In genomic region chr12:56224102-56224701, GRCh38 we compare ENCODE assay signal across 1 cellular context.
TF ChIP-seq lines count a peak whose summit lies in the region.

Gene NABP2 (plus strand): TSS chr12:56224342. CDS start chr12:56224857, 515 bp downstream.

TF ChIP-seq in GM12878, 131 proteins besides CTCF, POLR2A, EP300 and RAD21 (continued from another document):
- TF ChIP-seq ELK1 (IDR thresholded peaks at IDR 0.05; ENCODE audit: low read depth, low read length): peak; percentile 69; the same call in 1 of the 2 replicates
- TF ChIP-seq KLF5 (IDR thresholded peaks at IDR 0.05; ENCODE audit: partially characterized antibody): peak; percentile 73
- 0 out of 2 replicates have a peak, but pooled peaks have one; percentile 46 for TF ChIP-seq TAF1 (IDR thresholded peaks at IDR 0.05; ENCODE audit: borderline replicate concordance, low read depth, low read length)
- peak; percentile 36; the same call in 1 of the 2 replicates for TF ChIP-seq DPF2 (IDR thresholded peaks at IDR 0.05)
- TF ChIP-seq ATF3 (IDR thresholded peaks at IDR 0.05; ENCODE audit: borderline replicate concordance, extremely low read depth, low read depth, low read length): peak; percentile 49; the same call in 1 of the 2 replicates
- peak; percentile 29; the same call in 1 of the 2 replicates for TF ChIP-seq POLR2AphosphoS5 (IDR thresholded peaks at IDR 0.05; ENCODE audit: low read length)
- TF ChIP-seq GABPA (IDR thresholded peaks at IDR 0.05; ENCODE audit: low read depth): peak; percentile 85
- no peak for TF ChIP-seq PAX8 (IDR thresholded peaks at IDR 0.05)
- TF ChIP-seq, protein P1, sequence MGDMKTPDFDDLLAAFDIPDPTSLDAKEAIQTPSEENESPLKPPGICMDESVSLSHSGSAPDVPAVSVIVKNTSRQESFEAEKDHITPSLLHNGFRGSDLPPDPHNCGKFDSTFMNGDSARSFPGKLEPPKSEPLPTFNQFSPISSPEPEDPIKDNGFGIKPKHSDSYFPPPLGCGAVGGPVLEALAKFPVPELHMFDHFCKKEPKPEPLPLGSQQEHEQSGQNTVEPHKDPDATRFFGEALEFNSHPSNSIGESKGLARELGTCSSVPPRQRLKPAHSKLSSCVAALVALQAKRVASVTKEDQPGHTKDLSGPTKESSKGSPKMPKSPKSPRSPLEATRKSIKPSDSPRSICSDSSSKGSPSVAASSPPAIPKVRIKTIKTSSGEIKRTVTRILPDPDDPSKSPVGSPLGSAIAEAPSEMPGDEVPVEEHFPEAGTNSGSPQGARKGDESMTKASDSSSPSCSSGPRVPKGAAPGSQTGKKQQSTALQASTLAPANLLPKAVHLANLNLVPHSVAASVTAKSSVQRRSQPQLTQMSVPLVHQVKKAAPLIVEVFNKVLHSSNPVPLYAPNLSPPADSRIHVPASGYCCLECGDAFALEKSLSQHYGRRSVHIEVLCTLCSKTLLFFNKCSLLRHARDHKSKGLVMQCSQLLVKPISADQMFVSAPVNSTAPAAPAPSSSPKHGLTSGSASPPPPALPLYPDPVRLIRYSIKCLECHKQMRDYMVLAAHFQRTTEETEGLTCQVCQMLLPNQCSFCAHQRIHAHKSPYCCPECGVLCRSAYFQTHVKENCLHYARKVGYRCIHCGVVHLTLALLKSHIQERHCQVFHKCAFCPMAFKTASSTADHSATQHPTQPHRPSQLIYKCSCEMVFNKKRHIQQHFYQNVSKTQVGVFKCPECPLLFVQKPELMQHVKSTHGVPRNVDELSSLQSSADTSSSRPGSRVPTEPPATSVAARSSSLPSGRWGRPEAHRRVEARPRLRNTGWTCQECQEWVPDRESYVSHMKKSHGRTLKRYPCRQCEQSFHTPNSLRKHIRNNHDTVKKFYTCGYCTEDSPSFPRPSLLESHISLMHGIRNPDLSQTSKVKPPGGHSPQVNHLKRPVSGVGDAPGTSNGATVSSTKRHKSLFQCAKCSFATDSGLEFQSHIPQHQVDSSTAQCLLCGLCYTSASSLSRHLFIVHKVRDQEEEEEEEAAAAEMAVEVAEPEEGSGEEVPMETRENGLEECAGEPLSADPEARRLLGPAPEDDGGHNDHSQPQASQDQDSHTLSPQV (IDR thresholded peaks at IDR 0.05): peak; percentile 69
- TF ChIP-seq IKZF1 (conservative IDR thresholded peaks at IDR 0.05): peak; percentile 94
- TF ChIP-seq FOXM1 (IDR thresholded peaks at IDR 0.05; ENCODE audit: low read depth, low read length): peak; percentile 73; the same call in 1 of the 2 replicates
- peak; percentile 89 to 92 for TF ChIP-seq IKZF2 (IDR thresholded peaks at IDR 0.05)
- no peak for TF ChIP-seq KDM1A (IDR thresholded peaks at IDR 0.05; ENCODE audit: borderline replicate concordance)
- 0 out of 2 replicates have a peak, but pooled peaks have one; percentile 18 for TF ChIP-seq MEF2A (IDR thresholded peaks at IDR 0.05; ENCODE audit: insufficient read depth, low read depth, low read length)
- TF ChIP-seq RCOR1 (conservative IDR thresholded peaks at IDR 0.05; ENCODE audit: low read depth, low read length): no peak
- TF ChIP-seq E2F4 (IDR thresholded peaks at IDR 0.05; ENCODE audit: low read depth, low read length): peak; percentile 82
- TF ChIP-seq, protein P2, sequence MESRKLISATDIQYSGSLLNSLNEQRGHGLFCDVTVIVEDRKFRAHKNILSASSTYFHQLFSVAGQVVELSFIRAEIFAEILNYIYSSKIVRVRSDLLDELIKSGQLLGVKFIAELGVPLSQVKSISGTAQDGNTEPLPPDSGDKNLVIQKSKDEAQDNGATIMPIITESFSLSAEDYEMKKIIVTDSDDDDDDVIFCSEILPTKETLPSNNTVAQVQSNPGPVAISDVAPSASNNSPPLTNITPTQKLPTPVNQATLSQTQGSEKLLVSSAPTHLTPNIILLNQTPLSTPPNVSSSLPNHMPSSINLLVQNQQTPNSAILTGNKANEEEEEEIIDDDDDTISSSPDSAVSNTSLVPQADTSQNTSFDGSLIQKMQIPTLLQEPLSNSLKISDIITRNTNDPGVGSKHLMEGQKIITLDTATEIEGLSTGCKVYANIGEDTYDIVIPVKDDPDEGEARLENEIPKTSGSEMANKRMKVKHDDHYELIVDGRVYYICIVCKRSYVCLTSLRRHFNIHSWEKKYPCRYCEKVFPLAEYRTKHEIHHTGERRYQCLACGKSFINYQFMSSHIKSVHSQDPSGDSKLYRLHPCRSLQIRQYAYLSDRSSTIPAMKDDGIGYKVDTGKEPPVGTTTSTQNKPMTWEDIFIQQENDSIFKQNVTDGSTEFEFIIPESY (IDR thresholded peaks at IDR 0.05): peak; percentile 42; the same call in 1 of the 2 replicates
- TF ChIP-seq, protein P3, sequence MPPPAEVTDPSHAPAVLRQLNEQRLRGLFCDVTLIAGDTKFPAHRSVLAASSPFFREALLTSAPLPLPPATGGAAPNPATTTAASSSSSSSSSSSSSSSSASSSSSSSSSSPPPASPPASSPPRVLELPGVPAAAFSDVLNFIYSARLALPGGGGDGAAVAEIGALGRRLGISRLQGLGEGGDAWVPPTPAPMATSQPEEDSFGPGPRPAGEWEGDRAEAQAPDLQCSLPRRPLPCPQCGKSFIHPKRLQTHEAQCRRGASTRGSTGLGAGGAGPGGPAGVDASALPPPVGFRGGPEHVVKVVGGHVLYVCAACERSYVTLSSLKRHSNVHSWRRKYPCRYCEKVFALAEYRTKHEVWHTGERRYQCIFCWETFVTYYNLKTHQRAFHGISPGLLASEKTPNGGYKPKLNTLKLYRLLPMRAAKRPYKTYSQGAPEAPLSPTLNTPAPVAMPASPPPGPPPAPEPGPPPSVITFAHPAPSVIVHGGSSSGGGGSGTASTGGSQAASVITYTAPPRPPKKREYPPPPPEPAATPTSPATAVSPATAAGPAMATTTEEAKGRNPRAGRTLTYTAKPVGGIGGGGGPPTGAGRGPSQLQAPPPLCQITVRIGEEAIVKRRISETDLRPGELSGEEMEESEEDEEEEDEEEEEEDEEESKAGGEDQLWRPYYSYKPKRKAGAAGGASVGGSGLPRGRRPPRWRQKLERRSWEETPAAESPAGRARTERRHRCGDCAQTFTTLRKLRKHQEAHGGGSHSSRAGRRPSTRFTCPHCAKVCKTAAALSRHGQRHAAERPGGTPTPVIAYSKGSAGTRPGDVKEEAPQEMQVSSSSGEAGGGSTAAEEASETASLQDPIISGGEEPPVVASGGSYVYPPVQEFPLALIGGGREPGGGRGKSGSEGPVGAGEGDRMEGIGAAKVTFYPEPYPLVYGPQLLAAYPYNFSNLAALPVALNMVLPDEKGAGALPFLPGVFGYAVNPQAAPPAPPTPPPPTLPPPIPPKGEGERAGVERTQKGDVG (CRISPR knock-in tag; IDR thresholded peaks at IDR 0.05): no peak
- peak; percentile 31 for TF ChIP-seq FOS (IDR thresholded peaks at IDR 0.05; ENCODE audit: borderline replicate concordance, extremely low read depth, insufficient read length)
- TF ChIP-seq ZBED1 (IDR thresholded peaks at IDR 0.05; ENCODE audit: borderline replicate concordance): no peak
- TF ChIP-seq RB1 (IDR thresholded peaks at IDR 0.05; ENCODE audit: borderline replicate concordance): peak; percentile 97
- TF ChIP-seq PML (IDR thresholded peaks at IDR 0.05; ENCODE audit: low read length): peak; percentile 69; the same call in 1 of the 2 replicates
- peak; percentile 82; the same call in 1 of the 2 replicates for TF ChIP-seq SMARCA5 (IDR thresholded peaks at IDR 0.05)
- TF ChIP-seq RFX5 (IDR thresholded peaks at IDR 0.05; ENCODE audit: low read depth, low read length): peak; percentile 86
- TF ChIP-seq, protein P4, sequence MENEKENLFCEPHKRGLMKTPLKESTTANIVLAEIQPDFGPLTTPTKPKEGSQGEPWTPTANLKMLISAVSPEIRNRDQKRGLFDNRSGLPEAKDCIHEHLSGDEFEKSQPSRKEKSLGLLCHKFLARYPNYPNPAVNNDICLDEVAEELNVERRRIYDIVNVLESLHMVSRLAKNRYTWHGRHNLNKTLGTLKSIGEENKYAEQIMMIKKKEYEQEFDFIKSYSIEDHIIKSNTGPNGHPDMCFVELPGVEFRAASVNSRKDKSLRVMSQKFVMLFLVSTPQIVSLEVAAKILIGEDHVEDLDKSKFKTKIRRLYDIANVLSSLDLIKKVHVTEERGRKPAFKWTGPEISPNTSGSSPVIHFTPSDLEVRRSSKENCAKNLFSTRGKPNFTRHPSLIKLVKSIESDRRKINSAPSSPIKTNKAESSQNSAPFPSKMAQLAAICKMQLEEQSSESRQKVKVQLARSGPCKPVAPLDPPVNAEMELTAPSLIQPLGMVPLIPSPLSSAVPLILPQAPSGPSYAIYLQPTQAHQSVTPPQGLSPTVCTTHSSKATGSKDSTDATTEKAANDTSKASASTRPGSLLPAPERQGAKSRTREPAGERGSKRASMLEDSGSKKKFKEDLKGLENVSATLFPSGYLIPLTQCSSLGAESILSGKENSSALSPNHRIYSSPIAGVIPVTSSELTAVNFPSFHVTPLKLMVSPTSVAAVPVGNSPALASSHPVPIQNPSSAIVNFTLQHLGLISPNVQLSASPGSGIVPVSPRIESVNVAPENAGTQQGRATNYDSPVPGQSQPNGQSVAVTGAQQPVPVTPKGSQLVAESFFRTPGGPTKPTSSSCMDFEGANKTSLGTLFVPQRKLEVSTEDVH (IDR thresholded peaks at IDR 0.05; ENCODE audit: low read depth, partially characterized antibody): peak; percentile 92
- TF ChIP-seq SRF (IDR thresholded peaks at IDR 0.05; ENCODE audit: low read depth in 2 of 2, low read length in 2 of 2): 0 out of 4 replicates have a peak, but pooled peaks of 1 of the 2 experiments have one; percentile 4
